Comparison of ENCODE assay signal across 8 cellular contexts in genomic region chr9:128657344-128657704, GRCh38. TPM values are rescaled to one million over a fixed set of nuclear protein-coding genes. Genes with fewer than 3 reads are reported as not detected.
DNase-seq lines count a peak whose midpoint lies in the region; ATAC-seq and TF ChIP-seq lines count a peak whose summit lies in the region.

No MANE protein-coding gene starts in this region.

- TSS peak; percentile 89 for BruUV-seq in MCF 10A (replicated peaks; lab: Mats Ljungman, UMichigan)

- H3K4me1 Mint-ChIP-seq in MCF 10A (ENCODE audit: insufficient read depth, unreplicated experiment) (peaks cover 8% of the 10 kb centered on the region), naive B cell (peaks cover 7 to 22% (median 8%) of the 10 kb centered on the region in 3 donors)

- TF ChIP-seq CTCF in right atrium auricular region (IDR thresholded peaks at IDR 0.05) (no peak), MCF 10A (IDR thresholded peaks at IDR 0.05; ENCODE audit: unreplicated experiment) (no peak), vagina (IDR thresholded peaks at IDR 0.05) (no peak)

- CTCF ChIA-PET in MCF 10A (lab: Yijun Ruan, JAX): interaction anchor here (0.8 to 1.0 kb wide), 3 partner anchors 18 to 238 kb away, joined by 3 to 5 read pairs (median 3); no protein-coding TSS in a partner anchor

- H3K36me3 Mint-ChIP-seq in MCF 10A (ENCODE audit: insufficient read depth, unreplicated experiment): peaks cover 21% of the 10 kb centered on the region
- no peaks in the 10 kb centered on the region for H3K36me3 Mint-ChIP-seq in naive B cell

- TF ChIP-seq POLR2A in vagina (IDR thresholded peaks at IDR 0.05): no peak

- POLR2A ChIA-PET in MCF 10A (lab: Yijun Ruan, JAX): interaction anchor here (0.8 to 2.4 kb wide), 8 partner anchors 10 to 114 kb away, joined by 3 to 27 read pairs (median 3); no protein-coding TSS in a partner anchor

- ATAC-seq in Right ventricle myocardium superior (ENCODE audit: poor library complexity) (no peak), naive B cell (ENCODE audit: low read depth in 2 of 2) (no peak)

- DNase-seq in right atrium auricular region (ENCODE audit: low spot score) (no peak), Right ventricle myocardium superior (no peak), MCF 10A (ENCODE audit: unreplicated experiment) (no peak), naive B cell (no peak), vagina (ENCODE audit: extremely low spot score in 2 of 2) (no peak), DMS 273 treated with DMSO at 0.1 percent for 48 hours (lab: John Stamatoyannopoulos, UW) (no peak), nucleus accumbens (lab: John Stamatoyannopoulos, UW) (no peak), NCI-H446 (lab: John Stamatoyannopoulos, UW) (no peak)

- H3K27me3 ChIP-seq in right atrium auricular region (no peaks in the 10 kb centered on the region), vagina (no peaks in the 10 kb centered on the region)

- peak overlapping the region; percentile 98 for H3K27ac Mint-ChIP-seq in MCF 10A (ENCODE audit: low read depth, unreplicated experiment)
- peak overlapping the region; percentile 76 to 97 (median 94) for H3K27ac Mint-ChIP-seq in naive B cell

- no peaks in the 10 kb centered on the region for H3K9me3 ChIP-seq in right atrium auricular region
- H3K9me3 ChIP-seq in vagina: no peaks in the 10 kb centered on the region

- H3K36me3 ChIP-seq in right atrium auricular region (no peaks in the 10 kb centered on the region), vagina (no peaks in the 10 kb centered on the region)

- H3K4me3 ChIP-seq in right atrium auricular region (peak overlapping the region in 1 of 2 donors; percentile 66), vagina (peak overlapping the region; percentile 72 to 95)

- intact Hi-C loops in Right ventricle myocardium superior (cut with DNase I): no loop called here
- intact Hi-C loops in MCF 10A (cut with micrococcal nuclease): no loop called here
- intact Hi-C loops in vagina (cut with DNase I): no loop called here

- H3K27ac ChIP-seq in right atrium auricular region (peak overlapping the region; percentile 94 to 97), vagina (peak overlapping the region; percentile 98)

- H3K27me3 Mint-ChIP-seq in MCF 10A (ENCODE audit: insufficient read depth, unreplicated experiment) (no peaks in the 10 kb centered on the region), naive B cell (no peaks in the 10 kb centered on the region)

- H3K4me1 ChIP-seq in right atrium auricular region: peaks cover 0 to 6% of the 10 kb centered on the region in 2 donors
- H3K4me1 ChIP-seq in vagina: peaks cover 8% of the 10 kb centered on the region

- H3K9me3 Mint-ChIP-seq in MCF 10A (ENCODE audit: unreplicated experiment): no peaks in the 10 kb centered on the region
- H3K9me3 Mint-ChIP-seq in naive B cell: no peaks in the 10 kb centered on the region

- H3K4me3 Mint-ChIP-seq in MCF 10A (ENCODE audit: unreplicated experiment) (peak overlapping the region; percentile 67), naive B cell (peak overlapping the region; percentile 83 to 97 (median 91))

RNA-seq across cellular contexts. Expression of gene DYNC2I2, which starts 0.7 kb away (rescaled TPM):
- 10 to 100 TPM; 23.1 to 33.1 TPM for total RNA-seq in right atrium auricular region
- total RNA-seq in Right ventricle myocardium superior: 40.0 TPM
- 31.7 and 43.7 TPM in 2 replicates for total RNA-seq in MCF 10A (2022)
- 10 to 100 TPM; 36.8 to 76.4 (median 49.7) TPM for polyA plus RNA-seq in naive B cell (ENCODE audit: low read depth in 6 of 6)
- total RNA-seq in vagina: 46.9 TPM

RNA-seq across cellular contexts. Expression of gene SET, which starts 31.7 kb away (rescaled TPM):
- total RNA-seq in right atrium auricular region (100 to 1,000 TPM; 104 to 125 TPM), Right ventricle myocardium superior (167 TPM), MCF 10A (2022) (512 and 563 TPM in 2 replicates), vagina (137 TPM)
- 100 to 1,000 TPM; 186 to 306 (median 222) TPM for polyA plus RNA-seq in naive B cell (ENCODE audit: low read depth in 6 of 6)

RNA-seq across cellular contexts. Expression of gene PKN3, which starts 45.0 kb away (rescaled TPM):
- total RNA-seq in right atrium auricular region (1 to 10 TPM; 4.5 to 8.6 TPM), Right ventricle myocardium superior (5.7 TPM), MCF 10A (2022) (1.1 TPM in 2 replicates), vagina (8.3 TPM)
- polyA plus RNA-seq in naive B cell (ENCODE audit: low read depth in 6 of 6): under 1 TPM in 5 of 6 donors, not detected in 1; 0.12 to 0.92 (median 0.50) TPM
